ENCODE assay signal across 14 cellular contexts in genomic region chr11:67365756-67366384, GRCh38. TPM values are rescaled to one million over a fixed set of nuclear protein-coding genes. Genes with fewer than 3 reads are reported as not detected.
A peak's percentile ranks its signal among the peaks of the same experiment; 100 is the strongest.
DNase-seq lines count a peak whose midpoint lies in the region; ATAC-seq and TF ChIP-seq lines count a peak whose summit lies in the region.
"Had no signal": no experiment of that assay in that cellular context is flagged by ENCODE, and none has a peak within 500 bp of the region (broad histone marks: within the 10 kb centered on the region; RNA-seq: fewer than 3 reads in every experiment).

No MANE protein-coding gene starts in this region.

- intact Hi-C loops in upper lobe of right lung (cut with DNase I), result no loop called here
- intact Hi-C loops in gastrocnemius medialis (cut with DNase I; ENCODE audit: low total_unique reads), result no loop called here

- H3K4me1 Mint-ChIP-seq in IgD-negative memory B cell (peaks cover 52 to 71% (median 57%) of the 10 kb centered on the region in 3 donors), nephron (peaks cover 51% of the 10 kb centered on the region)
- H3K4me1 Mint-ChIP-seq in effector memory CD8-positive, alpha-beta T cell (ENCODE audit: low read depth in 2 of 2), result peaks cover 78 to 89% of the 10 kb centered on the region in 2 donors

- H3K4me3 ChIP-seq in upper lobe of right lung (no peak overlapping the region), gastrocnemius medialis (no peak overlapping the region)
- H3K4me3 ChIP-seq: MG63 had no signal

- H3K9me3 ChIP-seq in upper lobe of right lung (no peaks in the 10 kb centered on the region), gastrocnemius medialis (no peaks in the 10 kb centered on the region)
- H3K9me3 ChIP-seq: MG63 had no signal

- H3K36me3 Mint-ChIP-seq in IgD-negative memory B cell, result peaks cover 3% of the 10 kb centered on the region
- peaks cover 32% of the 10 kb centered on the region for H3K36me3 Mint-ChIP-seq in effector memory CD8-positive, alpha-beta T cell (ENCODE audit: insufficient read depth)
- H3K36me3 Mint-ChIP-seq in nephron (ENCODE audit: low read depth), result peaks cover 5% of the 10 kb centered on the region
- H3K36me3 Mint-ChIP-seq: activated naive CD4-positive, alpha-beta T cell treated with anti-CD3 and anti-CD28 coated beads, Interleukin-2, amount 10 ng/mL, durations not matched to agents 7 days and 5 days had no signal

- peak overlapping the region in 2 of 3 donors; percentile 75 to 83 for H3K27ac Mint-ChIP-seq in IgD-negative memory B cell
- peak overlapping the region; percentile 78 to 84 for H3K27ac Mint-ChIP-seq in effector memory CD8-positive, alpha-beta T cell
- H3K27ac Mint-ChIP-seq in nephron, result peak overlapping the region; percentile 88 to 95 (median 94)
- H3K27ac Mint-ChIP-seq: activated naive CD4-positive, alpha-beta T cell treated with anti-CD3 and anti-CD28 coated beads, Interleukin-2, amount 10 ng/mL, durations not matched to agents 7 days and 5 days had no signal

- H3K4me1 ChIP-seq in upper lobe of right lung (peaks cover 46% of the 10 kb centered on the region), gastrocnemius medialis (no peaks in the 10 kb centered on the region)

- H3K27me3 Mint-ChIP-seq in IgD-negative memory B cell (no peaks in the 10 kb centered on the region), nephron (ENCODE audit: low read depth) (peaks cover 3% of the 10 kb centered on the region)
- no peaks in the 10 kb centered on the region for H3K27me3 Mint-ChIP-seq in effector memory CD8-positive, alpha-beta T cell

- H3K27me3 ChIP-seq in upper lobe of right lung (no peaks in the 10 kb centered on the region), gastrocnemius medialis (peaks cover 0 to 20% (median 16%) of the 10 kb centered on the region in 3 donors)
- H3K27me3 ChIP-seq: MG63 had no signal

- H3K36me3 ChIP-seq in upper lobe of right lung, result no peaks in the 10 kb centered on the region
- H3K36me3 ChIP-seq in gastrocnemius medialis, result no peaks in the 10 kb centered on the region

- TF ChIP-seq CTCF in nephron (IDR thresholded peaks at IDR 0.05; ENCODE audit: unreplicated experiment in 3 of 3), result no peak
- TF ChIP-seq CTCF in upper lobe of right lung (IDR thresholded peaks at IDR 0.05), result no peak
- no peak for TF ChIP-seq CTCF in gastrocnemius medialis (IDR thresholded peaks at IDR 0.05 in 4 of 5, conservative IDR thresholded peaks at IDR 0.05 in 1 of 5)

- in situ Hi-C loops in gastrocnemius medialis (cut with MboI; ENCODE audit: low sequenced_read_pairs in 4 of 4), result no loop called here

- H3K9me3 Mint-ChIP-seq in IgD-negative memory B cell (no peaks in the 10 kb centered on the region), nephron (no peaks in the 10 kb centered on the region)
- H3K9me3 Mint-ChIP-seq in effector memory CD8-positive, alpha-beta T cell, result no peaks in the 10 kb centered on the region
- H3K9me3 Mint-ChIP-seq: activated naive CD4-positive, alpha-beta T cell treated with anti-CD3 and anti-CD28 coated beads, Interleukin-2, amount 10 ng/mL, durations not matched to agents 7 days and 5 days had no signal

- peak overlapping the region in 2 of 4 donors; percentile 51 to 70 for H3K4me3 Mint-ChIP-seq in IgD-negative memory B cell
- peak overlapping the region; percentile 54 to 63 for H3K4me3 Mint-ChIP-seq in effector memory CD8-positive, alpha-beta T cell
- peak overlapping the region; percentile 44 to 70 (median 58) for H3K4me3 Mint-ChIP-seq in nephron
- H3K4me3 Mint-ChIP-seq: activated naive CD4-positive, alpha-beta T cell treated with anti-CD3 and anti-CD28 coated beads, Interleukin-2, amount 10 ng/mL, durations not matched to agents 7 days and 5 days had no signal

- no peak for TF ChIP-seq POLR2A in gastrocnemius medialis (IDR thresholded peaks at IDR 0.05)

- H3K27ac ChIP-seq in upper lobe of right lung (peak overlapping the region; percentile 36), gastrocnemius medialis (no peak overlapping the region)

- no peak for DNase-seq in effector memory CD8-positive, alpha-beta T cell
- DNase-seq in upper lobe of right lung (no peak), gastrocnemius medialis (no peak), germinal center (ENCODE audit: low spot score) (no peak)
- DNase-seq: activated naive CD4-positive, alpha-beta T cell treated with anti-CD3 and anti-CD28 coated beads, Interleukin-2, amount 10 ng/mL, durations not matched to agents 7 days and 5 days; cerebellar nuclear complex; left ventricle myocardium superior; MG63 had no signal

- ATAC-seq in effector memory CD8-positive, alpha-beta T cell (replicated peaks), result no peak
- ATAC-seq in upper lobe of right lung (no peak), gastrocnemius medialis (no peak), HG03025 (IDR thresholded peaks at IDR 0.05; ENCODE audit: low FRiP score, unreplicated experiment) (no peak)

RNA-seq across cellular contexts. Expression of gene CLCF1, which starts 7.5 kb away (rescaled TPM):
- polyA plus RNA-seq in IgD-negative memory B cell, result 5.1 TPM
- total RNA-seq in upper lobe of right lung, result 4.0 TPM
- 1 to 10 TPM in 2 of 4 donors, under 1 TPM in 2; 0.24 to 2.7 (median 0.91) TPM for total RNA-seq in gastrocnemius medialis
- total RNA-seq: SK-MEL-5 had no signal

RNA-seq across cellular contexts. Expression of gene POLD4, which starts 12.5 kb away (rescaled TPM):
- polyA plus RNA-seq in IgD-negative memory B cell, result 384 TPM
- total RNA-seq in upper lobe of right lung, result 69.3 TPM
- total RNA-seq in gastrocnemius medialis, result 100 to 1,000 TPM in 2 of 4 donors, 10 to 100 TPM in 2; 57.4 to 115 (median 87.9) TPM

RNA-seq across cellular contexts. Expression of gene RAD9A, which starts 25.9 kb away (rescaled TPM):
- polyA plus RNA-seq in IgD-negative memory B cell, result 12.0 TPM
- 20.7 TPM for total RNA-seq in upper lobe of right lung
- total RNA-seq in gastrocnemius medialis, result 10 to 100 TPM in 2 of 4 donors, 1 to 10 TPM in 2; 5.2 to 14.7 (median 7.7) TPM

RNA-seq across cellular contexts. Expression of gene PPP1CA, which starts 35.8 kb away (rescaled TPM):
- 546 TPM for polyA plus RNA-seq in IgD-negative memory B cell
- total RNA-seq in upper lobe of right lung (134 TPM), gastrocnemius medialis (100 to 1,000 TPM in 3 of 4 donors, 10 to 100 TPM in 1; 78.4 to 193 (median 124) TPM)

RNA-seq across cellular contexts. Expression of gene TBC1D10C, which starts 38.0 kb away (rescaled TPM):
- 341 TPM for polyA plus RNA-seq in IgD-negative memory B cell
- total RNA-seq in upper lobe of right lung, result 26.8 TPM
- under 1 TPM in 3 of 4 donors, not detected in 1; 0.44 to 0.78 (median 0.56) TPM for total RNA-seq in gastrocnemius medialis
- total RNA-seq: H4, pulmonary artery endothelial cell, SK-MEL-5 had no signal
